In the genomic region with DNA sequence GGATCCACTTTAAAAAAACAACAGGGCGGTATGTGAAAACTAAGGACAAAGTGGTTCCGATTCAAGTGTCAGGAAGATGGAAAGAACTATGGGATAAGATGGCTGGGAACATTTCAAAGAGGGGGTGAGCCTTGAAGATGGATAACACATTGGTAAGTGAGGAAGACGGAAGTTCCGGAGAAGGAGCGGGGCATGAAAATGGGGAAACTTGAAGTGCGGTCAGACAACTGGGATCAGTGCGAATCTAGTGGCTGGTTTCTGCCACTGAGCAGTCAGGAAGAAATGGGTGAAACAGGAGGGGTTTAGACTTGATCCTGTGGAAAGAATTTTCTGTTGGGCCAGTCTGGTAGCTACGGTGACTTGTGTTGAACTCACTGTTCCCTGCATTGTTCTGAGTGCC, we compare ENCODE assay signal across 10 cellular contexts. TPM values are rescaled to one million over a fixed set of nuclear protein-coding genes. Genes with fewer than 3 reads are reported as not detected.
DNase-seq lines count a peak whose midpoint lies in the region; ATAC-seq, FAIRE-seq and TF ChIP-seq lines count a peak whose summit lies in the region.
"Had no signal": no experiment of that assay in that cellular context is flagged by ENCODE, and none has a peak within 500 bp of the region (broad histone marks: within the 10 kb centered on the region; RNA-seq: fewer than 3 reads in every experiment).

No MANE protein-coding gene starts in this region.

- intact Hi-C loops in right lobe of liver (cut with DNase I) (no loop called here), upper lobe of right lung (cut with DNase I) (no loop called here)

- H3K4me3 Mint-ChIP-seq in activated naive CD4-positive, alpha-beta T cell treated with anti-CD3 and anti-CD28 coated beads, Interleukin-2, amount 50 U/mL, for 24 hours, result peak overlapping the region; percentile 96
- peak overlapping the region; percentile 85 for H3K4me3 Mint-ChIP-seq in activated naive CD8-positive, alpha-beta T cell treated with anti-CD3 and anti-CD28 coated beads, Interleukin-2, amount 50 U/mL, for 24 hours

- no peaks in the 10 kb centered on the region for H3K9me3 Mint-ChIP-seq in activated naive CD4-positive, alpha-beta T cell treated with anti-CD3 and anti-CD28 coated beads, Interleukin-2, amount 50 U/mL, for 24 hours
- H3K9me3 Mint-ChIP-seq in activated naive CD8-positive, alpha-beta T cell treated with anti-CD3 and anti-CD28 coated beads, Interleukin-2, amount 50 U/mL, for 24 hours, result no peaks in the 10 kb centered on the region

- no peak overlapping the region for H3K27ac ChIP-seq in right lobe of liver
- H3K27ac ChIP-seq in upper lobe of right lung, result no peak overlapping the region

- WGBS in right lobe of liver (ENCODE audit: insufficient coverage, low coverage, low lambda C conversion rate, missing lambda C conversion rate), result 89% methylated on average over 7 of the region's 8 CpGs

- TF ChIP-seq POLR2A in right lobe of liver (IDR thresholded peaks at IDR 0.05), result no peak

- H3K4me1 ChIP-seq in right lobe of liver (peaks cover 0 to 23% (median 11%) of the 10 kb centered on the region in 4 donors), upper lobe of right lung (peaks cover 27% of the 10 kb centered on the region)

- peaks cover 5% of the 10 kb centered on the region for H3K36me3 Mint-ChIP-seq in activated naive CD4-positive, alpha-beta T cell treated with anti-CD3 and anti-CD28 coated beads, Interleukin-2, amount 50 U/mL, for 24 hours
- H3K36me3 Mint-ChIP-seq in activated naive CD8-positive, alpha-beta T cell treated with anti-CD3 and anti-CD28 coated beads, Interleukin-2, amount 50 U/mL, for 24 hours (ENCODE audit: low read depth), result peaks cover 23% of the 10 kb centered on the region

- H3K36me3 ChIP-seq in right lobe of liver (peaks cover 0 to 4% (median 1%) of the 10 kb centered on the region in 4 donors), upper lobe of right lung (peaks cover 11% of the 10 kb centered on the region)

- peaks cover 68% of the 10 kb centered on the region for H3K4me1 Mint-ChIP-seq in activated naive CD4-positive, alpha-beta T cell treated with anti-CD3 and anti-CD28 coated beads, Interleukin-2, amount 50 U/mL, for 24 hours
- H3K4me1 Mint-ChIP-seq in activated naive CD8-positive, alpha-beta T cell treated with anti-CD3 and anti-CD28 coated beads, Interleukin-2, amount 50 U/mL, for 24 hours, result peaks cover 68% of the 10 kb centered on the region

- no peaks in the 10 kb centered on the region for H3K27me3 Mint-ChIP-seq in activated naive CD4-positive, alpha-beta T cell treated with anti-CD3 and anti-CD28 coated beads, Interleukin-2, amount 50 U/mL, for 24 hours
- H3K27me3 Mint-ChIP-seq in activated naive CD8-positive, alpha-beta T cell treated with anti-CD3 and anti-CD28 coated beads, Interleukin-2, amount 50 U/mL, for 24 hours, result no peaks in the 10 kb centered on the region

- H3K4me3 ChIP-seq in right lobe of liver (peak overlapping the region; percentile 84 to 99 (median 91)), upper lobe of right lung (peak overlapping the region; percentile 97)

- no peak for FAIRE-seq in HTR-8/SVneo (lab: Jason Lieb, UNC)

- H3K9me3 ChIP-seq in right lobe of liver (no peaks in the 10 kb centered on the region), upper lobe of right lung (no peaks in the 10 kb centered on the region)
- H3K9me3 ChIP-seq: left lung had no signal

- peak overlapping the region; percentile 88 for H3K27ac Mint-ChIP-seq in activated naive CD4-positive, alpha-beta T cell treated with anti-CD3 and anti-CD28 coated beads, Interleukin-2, amount 50 U/mL, for 24 hours
- peak overlapping the region; percentile 75 for H3K27ac Mint-ChIP-seq in activated naive CD8-positive, alpha-beta T cell treated with anti-CD3 and anti-CD28 coated beads, Interleukin-2, amount 50 U/mL, for 24 hours

- H3K27me3 ChIP-seq in right lobe of liver (no peaks in the 10 kb centered on the region), upper lobe of right lung (no peaks in the 10 kb centered on the region)
- H3K27me3 ChIP-seq: left lung had no signal

- DNase-seq in activated naive CD4-positive, alpha-beta T cell (lab: John Stamatoyannopoulos, UW), result no peak
- no peak for DNase-seq in activated naive CD8-positive, alpha-beta T cell treated with anti-CD3 and anti-CD28 coated beads, Interleukin-2, amount 50 U/mL, for 24 hours
- no peak for DNase-seq in right lobe of liver
- DNase-seq in upper lobe of right lung, result no peak
- DNase-seq in stimulated activated CD4-positive, alpha-beta T cell treated with anti-CD3 and anti-CD28 coated beads, Interleukin-2, amount 100 ng/mL, for 48 hours, result no peak
- no peak for DNase-seq in ureter (ENCODE audit: low spot score)
- no peak for DNase-seq in HTR-8/SVneo (ENCODE audit: insufficient read length, low spot score)
- DNase-seq: activated CD4-positive, CD25-positive, alpha-beta regulatory T cell had no signal

- TF ChIP-seq CTCF in right lobe of liver (IDR thresholded peaks at IDR 0.05) (no peak), upper lobe of right lung (IDR thresholded peaks at IDR 0.05) (no peak)

- ATAC-seq in activated naive CD8-positive, alpha-beta T cell treated with anti-CD3 and anti-CD28 coated beads, Interleukin-2, amount 50 U/mL, for 24 hours, result no peak
- ATAC-seq in right lobe of liver (no peak), upper lobe of right lung (no peak)

RNA-seq across cellular contexts. Expression of gene NAA20, which starts 1.2 kb away (rescaled TPM):
- total RNA-seq in right lobe of liver, result 10 to 100 TPM; 34.0 to 48.0 (median 41.7) TPM
- 63.1 TPM for total RNA-seq in upper lobe of right lung
- total RNA-seq in ureter, result 63.4 TPM

RNA-seq across cellular contexts. Expression of gene CRNKL1, which starts 33.9 kb away (rescaled TPM):
- 10 to 100 TPM in 1 of 6 experiments, 1 to 10 TPM in 5; 5.5 to 13.2 (median 7.2) TPM for total RNA-seq in right lobe of liver
- 20.2 TPM for total RNA-seq in upper lobe of right lung
- 18.7 TPM for total RNA-seq in ureter

RNA-seq across cellular contexts. Expression of gene CFAP61, which starts 34.0 kb away (rescaled TPM):
- not detected for total RNA-seq in right lobe of liver
- not detected for total RNA-seq in upper lobe of right lung
- 0.39 TPM for total RNA-seq in ureter
